7 cellular contexts compared by ENCODE assay signal in the genomic region with DNA sequence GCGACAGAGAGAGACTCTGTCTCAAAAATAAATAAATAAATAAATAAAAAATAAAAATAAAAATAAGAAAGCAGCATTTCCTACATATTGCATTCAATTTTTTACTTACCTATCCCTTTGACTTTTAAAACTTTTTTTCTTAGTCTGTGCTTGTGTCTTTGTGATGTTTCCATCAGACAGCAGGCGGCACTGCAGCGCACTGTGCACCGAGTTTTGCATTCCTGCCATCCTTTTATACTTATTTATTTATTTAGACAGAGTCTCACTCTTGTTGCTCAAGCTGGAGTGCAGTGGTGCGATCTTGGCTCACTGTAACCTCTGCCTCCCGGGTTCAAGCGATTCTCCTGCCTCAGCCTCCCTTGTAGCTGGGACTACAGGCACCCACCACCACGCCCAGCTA.
DNase-seq lines count a peak whose midpoint lies in the region; ATAC-seq and TF ChIP-seq lines count a peak whose summit lies in the region.
"Not testable (repeated sequence)": the region's sequence is repeated elsewhere in the genome, so short reads cannot be mapped to it uniquely, and the experiment has no call there.

No MANE protein-coding gene starts in this region.

- H3K9me3 ChIP-seq in PC-9 (ENCODE audit: insufficient read depth, low read depth); heart right ventricle: not testable (repeated sequence)

- H3K36me3 ChIP-seq in PC-9 (ENCODE audit: low read depth); heart right ventricle: not testable (repeated sequence)

- H2AFZ ChIP-seq in PC-9: not testable (repeated sequence)

- not testable (repeated sequence) for H3K4me1 Mint-ChIP-seq in activated CD4-positive, alpha-beta memory T cell treated with anti-CD3 and anti-CD28 coated beads, Interleukin-2, amount 10 ng/mL, durations not matched to agents 7 days and 5 days; MCF 10A (ENCODE audit: insufficient read depth, unreplicated experiment); osteocyte (ENCODE audit: unreplicated experiment)

- not testable (repeated sequence) for BruUV-seq in PC-9 (replicated peaks; lab: Mats Ljungman, UMichigan); MCF 10A (replicated peaks; lab: Mats Ljungman, UMichigan)

- not testable (repeated sequence) for H3K9me3 Mint-ChIP-seq in activated CD4-positive, alpha-beta memory T cell treated with anti-CD3 and anti-CD28 coated beads, Interleukin-2, amount 10 ng/mL, durations not matched to agents 7 days and 5 days; MCF 10A (ENCODE audit: unreplicated experiment); osteocyte (ENCODE audit: unreplicated experiment)

- not testable (repeated sequence) for H3K27ac ChIP-seq in PC-9, heart right ventricle

- 79 to 83% methylated on average over 8 of the region's 8 CpGs for WGBS in heart right ventricle, 2 donors

- not testable (repeated sequence) for H3K36me3 Mint-ChIP-seq in activated CD4-positive, alpha-beta memory T cell treated with anti-CD3 and anti-CD28 coated beads, Interleukin-2, amount 10 ng/mL, durations not matched to agents 7 days and 5 days (ENCODE audit: low read depth); MCF 10A (ENCODE audit: insufficient read depth, unreplicated experiment); osteocyte (ENCODE audit: unreplicated experiment)

- H3K9me2 ChIP-seq in PC-9 (ENCODE audit: insufficient read depth): not testable (repeated sequence)

- H3K4me3 Mint-ChIP-seq in activated CD4-positive, alpha-beta memory T cell treated with anti-CD3 and anti-CD28 coated beads, Interleukin-2, amount 10 ng/mL, durations not matched to agents 7 days and 5 days; MCF 10A (ENCODE audit: unreplicated experiment); osteocyte (ENCODE audit: unreplicated experiment): not testable (repeated sequence)

- H3K27me3 Mint-ChIP-seq in activated CD4-positive, alpha-beta memory T cell treated with anti-CD3 and anti-CD28 coated beads, Interleukin-2, amount 10 ng/mL, durations not matched to agents 7 days and 5 days; MCF 10A (ENCODE audit: insufficient read depth, unreplicated experiment); osteocyte (ENCODE audit: unreplicated experiment): not testable (repeated sequence)

- POLR2A ChIA-PET in PC-9 (lab: Charles Lee; ENCODE audit: unreplicated experiment); activated CD4-positive, alpha-beta memory T cell treated with anti-CD3 and anti-CD28 coated beads, Interleukin-2, amount 10 ng/mL, durations not matched to agents 7 days and 5 days (lab: Charles Lee); MCF 10A (lab: Yijun Ruan, JAX): not testable (repeated sequence)

- H3K4me3 ChIP-seq in GM12864 (ENCODE audit: low read depth, low read length); PC-9; heart right ventricle: not testable (repeated sequence)

- not testable (repeated sequence) for H3K27ac Mint-ChIP-seq in activated CD4-positive, alpha-beta memory T cell treated with anti-CD3 and anti-CD28 coated beads, Interleukin-2, amount 10 ng/mL, durations not matched to agents 7 days and 5 days; MCF 10A (ENCODE audit: low read depth, unreplicated experiment); osteocyte (ENCODE audit: unreplicated experiment)

- not testable (repeated sequence) for H3K79me2 ChIP-seq in PC-9 (ENCODE audit: low read depth)

- not testable (repeated sequence) for H4K20me1 ChIP-seq in PC-9 (ENCODE audit: insufficient read depth)

- H3F3A ChIP-seq in PC-9 (ENCODE audit: insufficient read depth, low read depth): not testable (repeated sequence)

- H3K4me2 ChIP-seq in PC-9: not testable (repeated sequence)

- H3K4me1 ChIP-seq in PC-9 (replicated peaks; ENCODE audit: insufficient read depth); heart right ventricle: not testable (repeated sequence)

- H3K27me3 ChIP-seq in PC-9 (ENCODE audit: insufficient read depth, low read depth); heart right ventricle: not testable (repeated sequence)

- DNase-seq in GM12864 (ENCODE audit: low read depth); MCF 10A (ENCODE audit: unreplicated experiment); osteocyte (ENCODE audit: extremely low spot score, unreplicated experiment): not testable (repeated sequence)
- DNase-seq in PC-9: peak in 1 of 2 experiments; percentile 18
- DNase-seq in activated CD4-positive, alpha-beta memory T cell treated with anti-CD3 and anti-CD28 coated beads, Interleukin-2, amount 10 ng/mL, durations not matched to agents 7 days and 5 days: peak; percentile 37
- peak; percentile 17 to 35 for DNase-seq in heart right ventricle

- intact Hi-C loops in PC-9 (cut with micrococcal nuclease; ENCODE audit: unreplicated experiment); MCF 10A (cut with micrococcal nuclease); heart right ventricle (cut with DNase I): not testable (repeated sequence)

- TF ChIP-seq CTCF in GM12864 (IDR thresholded peaks at IDR 0.05; ENCODE audit: low read depth, low read length, missing control alignments): peak; percentile 32
- TF ChIP-seq CTCF in PC-9 (conservative IDR thresholded peaks at IDR 0.05): peak; percentile 59
- TF ChIP-seq CTCF in MCF 10A (IDR thresholded peaks at IDR 0.05; ENCODE audit: unreplicated experiment): peak; percentile 62
- TF ChIP-seq CTCF in heart right ventricle (IDR thresholded peaks at IDR 0.05): peak in 7 of 9 donors; percentile 33 to 52 (median 44)
- TF ChIP-seq CTCF in osteocyte (IDR thresholded peaks at IDR 0.05): peak; percentile 55

- ATAC-seq in HG03432 (IDR thresholded peaks at IDR 0.05; ENCODE audit: unreplicated experiment) (peak; percentile 52), heart right ventricle (peak in 1 of 8 donors; percentile 46)

- CTCF ChIA-PET in PC-9 (lab: Charles Lee); activated CD4-positive, alpha-beta memory T cell treated with anti-CD3 and anti-CD28 coated beads, Interleukin-2, amount 10 ng/mL, durations not matched to agents 7 days and 5 days (lab: Charles Lee); MCF 10A (lab: Yijun Ruan, JAX): not testable (repeated sequence)
